8 cellular contexts compared by ENCODE assay signal in genomic region chr13:20943519-20944012, GRCh38. TPM values are rescaled to one million over a fixed set of nuclear protein-coding genes. Genes with fewer than 3 reads are reported as not detected.
DNase-seq lines count a peak whose midpoint lies in the region; ATAC-seq lines count a peak whose summit lies in the region.

No MANE protein-coding gene starts in this region.

- in situ Hi-C loops in SK-MEL-5 (cut with HindIII; ENCODE audit: low pct_unique_long_range_greater_than_20kb, low sequenced_read_pairs), result no loop called here

- peak; percentile 90 for DNase-seq in AG08396 (ENCODE audit: low spot score)
- DNase-seq in LoVo (ENCODE audit: low spot score), result peak; percentile 91
- DNase-seq in SK-MEL-5 (ENCODE audit: low read depth, low spot score), result peak; percentile 90
- DNase-seq in activated naive CD4-positive, alpha-beta T cell treated with Interleukin-2 at 50 U/mL for 16 hours, result peak; percentile 67
- peak; percentile 50 for DNase-seq in germinal center (ENCODE audit: low spot score)
- DNase-seq in occipital lobe (lab: John Stamatoyannopoulos, UW), result peak; percentile 74
- DNase-seq in superior temporal gyrus (ENCODE audit: extremely low spot score), result peak; percentile 90

- ATAC-seq in GM18861 (IDR thresholded peaks at IDR 0.05; ENCODE audit: unreplicated experiment), result peak; percentile 63

RNA-seq across cellular contexts. Expression of gene XPO4, which starts 41.0 kb away (rescaled TPM):
- 55.9 and 56.9 TPM in 2 replicates for total RNA-seq in SK-MEL-5 (2014; rRNA removed; shearing (Covaris generic))
- polyA plus RNA-seq in SK-MEL-5 (2015; cell fraction: cytosol; rRNA removed), result 25.6 and 30.7 TPM in 2 replicates
- polyA plus RNA-seq in SK-MEL-5 (2015; cell fraction: nucleus; rRNA removed), result 61.4 and 67.8 TPM in 2 replicates
- total RNA-seq in occipital lobe, result 33.7 TPM

Comparison
In these comparisons a context has a peak if more than half of its experiments do, and no peak if none do; other contexts are left out.
1. Peak in every context shown above with its lines: DNase-seq and ATAC-seq.